In genomic region chr4:1748465-1748995, GRCh38 we compare ENCODE assay signal across 8 cellular contexts. TPM values are rescaled to one million over a fixed set of nuclear protein-coding genes. Genes with fewer than 3 reads are reported as not detected.
DNase-seq lines count a peak whose midpoint lies in the region; ATAC-seq and TF ChIP-seq lines count a peak whose summit lies in the region.

No MANE protein-coding gene starts in this region.

- no peak for TF ChIP-seq POLR2A in IMR-90 (IDR thresholded peaks at IDR 0.05; ENCODE audit: low read depth, low read length)

- no peak overlapping the region for H2AK9ac ChIP-seq in IMR-90 (replicated peaks; ENCODE audit: low read depth, low read length, poor library complexity)

- no peak overlapping the region for H3K14ac ChIP-seq in IMR-90 (replicated peaks; ENCODE audit: low read depth, low read length)

- no peak overlapping the region for H4K91ac ChIP-seq in IMR-90 (ENCODE audit: insufficient read depth, low read depth, low read length)

- H2BK20ac ChIP-seq in IMR-90 (ENCODE audit: low read depth, low read length), result no peak overlapping the region

- no peaks in the 10 kb centered on the region for H3K79me1 ChIP-seq in IMR-90 (ENCODE audit: low read depth in 1 of 2, low read length in 2 of 2)

- POLR2A ChIA-PET in IMR-90 (lab: Charles Lee; ENCODE audit: unreplicated experiment), result no interaction called here

- no peak overlapping the region for H3K23ac ChIP-seq in IMR-90 (ENCODE audit: low read depth, low read length)

- peak overlapping the region; percentile 70; the same call in 1 of the 2 replicates for H3K4me2 ChIP-seq in IMR-90 (ENCODE audit: low read depth, low read length)

- no peaks in the 10 kb centered on the region for H3K4me1 Mint-ChIP-seq in activated T-cell treated with anti-CD3 and anti-CD28 coated beads, Interleukin-2, amount 50 U/mL, for 72 hours (ENCODE audit: low read depth)

- H4K8ac ChIP-seq in IMR-90 (ENCODE audit: low read depth in 2 of 2, low read length in 2 of 2), result no peak overlapping the region

- no peak overlapping the region for H3K9ac ChIP-seq in IMR-90 (ENCODE audit: low read depth, low read length)

- CTCF ChIA-PET in IMR-90 (lab: Yijun Ruan, JAX), result interaction anchor here (0.6 to 1.4 kb wide), 3 partner anchors 60 to 159 kb away, joined by 3 to 8 read pairs (median 3); no protein-coding TSS in a partner anchor

- no peaks in the 10 kb centered on the region for H3K9me3 ChIP-seq in IMR-90 (ENCODE audit: control insufficient read depth, insufficient read depth, low read length)
- no peaks in the 10 kb centered on the region for H3K9me3 ChIP-seq in tibial artery

- no peak overlapping the region for H3K56ac ChIP-seq in IMR-90 (ENCODE audit: extremely low read depth, insufficient read depth, low read length)

- in situ Hi-C loops in IMR-90 (cut with MboI; ENCODE audit: low sequenced_read_pairs), result no loop called here

- H2BK120ac ChIP-seq in IMR-90 (ENCODE audit: low read depth, low read length), result no peak overlapping the region

- intact Hi-C loops in IMR-90 (cut with micrococcal nuclease), result loop anchor here (1.0 kb wide), 3 partner anchors 62 to 162 kb away; no protein-coding TSS in a partner anchor
- intact Hi-C loops in tibial artery (cut with DNase I; ENCODE audit: low total_unique reads), result loop anchor here (5.0 kb wide), 1 partner anchor 149 kb away; no protein-coding TSS in a partner anchor

- H4K20me1 ChIP-seq in IMR-90 (ENCODE audit: insufficient read depth, low read length), result peaks cover 4% of the 10 kb centered on the region; the same call in 1 of the 2 replicates

- no peak overlapping the region for H2BK5ac ChIP-seq in IMR-90 (ENCODE audit: low read depth, low read length, poor library complexity, severe bottlenecking)

- H3K9me1 ChIP-seq in IMR-90 (ENCODE audit: insufficient read depth, low read length), result no peaks in the 10 kb centered on the region

- dilution Hi-C loops in IMR-90 (cut with HindIII; ENCODE audit: low sequenced_read_pairs, unreplicated experiment), result no loop called here

- H3K27me3 Mint-ChIP-seq in activated T-cell treated with anti-CD3 and anti-CD28 coated beads, Interleukin-2, amount 50 U/mL, for 72 hours (ENCODE audit: low read depth), result no peaks in the 10 kb centered on the region

- no peak overlapping the region for H3K27ac Mint-ChIP-seq in activated T-cell treated with anti-CD3 and anti-CD28 coated beads, Interleukin-2, amount 50 U/mL, for 72 hours

- no peak overlapping the region; the same call in 1 of the 2 replicates for H2AK5ac ChIP-seq in IMR-90 (ENCODE audit: low read depth, low read length)

- DNase-seq in DMS53 treated with DMSO at 0.1 percent for 48 hours (lab: John Stamatoyannopoulos, UW; ENCODE audit: unreplicated experiment) (peak; percentile 83), IMR-90 (peak; percentile 41), RPMI7951 (ENCODE audit: low read depth) (peak; percentile 47), fibroblast of the aortic adventitia (ENCODE audit: low read depth) (peak; percentile 57), omental fat pad (ENCODE audit: low spot score) (peak; percentile 70), tibial artery (no peak)
- DNase-seq in activated T-cell treated with anti-CD3 and anti-CD28 coated beads, Interleukin-2, amount 50 U/mL, for 72 hours, result peak; percentile 90 to 91

- no peak overlapping the region for H3K4me3 Mint-ChIP-seq in activated T-cell treated with anti-CD3 and anti-CD28 coated beads, Interleukin-2, amount 50 U/mL, for 72 hours

- H3K27me3 ChIP-seq in IMR-90 (ENCODE audit: control insufficient read depth, insufficient read depth, low read length) (no peaks in the 10 kb centered on the region; the same call in 1 of the 2 replicates), tibial artery (peaks cover 0 to 59% of the 10 kb centered on the region in 2 donors)

- no peak overlapping the region for H4K5ac ChIP-seq in IMR-90 (ENCODE audit: low read depth, low read length)

- 4% methylated on average over 11 of the region's 29 CpGs; no CpG with 5 or more reads in 1 of the 2 experiments for WGBS in IMR-90 (ENCODE audit: extremely low coverage in 2 of 2, insufficient read length in 1 of 2), 2 experiments

- TF ChIP-seq RAD21 in IMR-90 (IDR thresholded peaks at IDR 0.05; ENCODE audit: low read length), result peak; percentile 80

- H3K27ac ChIP-seq in IMR-90 (ENCODE audit: insufficient read depth, low read length) (no peak overlapping the region), tibial artery (no peak overlapping the region)

- H3K4me1 ChIP-seq in IMR-90 (ENCODE audit: control insufficient read depth, insufficient read depth, low read length) (no peaks in the 10 kb centered on the region), tibial artery (peaks cover 0 to 16% (median 0%) of the 10 kb centered on the region in 4 donors)

- no peak overlapping the region for H3K18ac ChIP-seq in IMR-90 (ENCODE audit: low read depth, low read length)

- TF ChIP-seq CTCF in IMR-90 (conservative IDR thresholded peaks at IDR 0.05; ENCODE audit: low read depth, low read length), result peak; percentile 77
- peak; percentile 77 for TF ChIP-seq CTCF in fibroblast of the aortic adventitia (IDR thresholded peaks at IDR 0.05; ENCODE audit: insufficient read depth, low read length)
- TF ChIP-seq CTCF in omental fat pad (IDR thresholded peaks at IDR 0.05), result peak in 1 of 3 donors; percentile 52
- peak; percentile 32 to 48 for TF ChIP-seq CTCF in tibial artery (IDR thresholded peaks at IDR 0.05)

- peak overlapping the region; percentile 24 for H2AFZ ChIP-seq in IMR-90 (replicated peaks; ENCODE audit: low read length, poor library complexity)

- peaks cover 2 to 4% of the 10 kb centered on the region in 2 donors for H3K36me3 Mint-ChIP-seq in activated T-cell treated with anti-CD3 and anti-CD28 coated beads, Interleukin-2, amount 50 U/mL, for 72 hours (ENCODE audit: insufficient read depth in 2 of 2)

- H2BK15ac ChIP-seq in IMR-90 (ENCODE audit: low read depth, low read length), result no peak overlapping the region

- H3K36me3 ChIP-seq in IMR-90 (ENCODE audit: control insufficient read depth, insufficient read depth, low read length), result peaks cover 8% of the 10 kb centered on the region
- H3K36me3 ChIP-seq in tibial artery, result peaks cover 0 to 8% (median 6%) of the 10 kb centered on the region in 3 donors

- H3K9me3 Mint-ChIP-seq in activated T-cell treated with anti-CD3 and anti-CD28 coated beads, Interleukin-2, amount 50 U/mL, for 72 hours, result no peaks in the 10 kb centered on the region

- H3K4ac ChIP-seq in IMR-90 (ENCODE audit: low read depth, low read length), result no peak overlapping the region

- ATAC-seq in IMR-90 (ENCODE audit: low read depth), result peak; percentile 81
- ATAC-seq in activated T-cell treated with anti-CD3 and anti-CD28 coated beads, Interleukin-2, amount 50 U/mL, for 72 hours (replicated peaks in 1 of 2), result peak; percentile 64 to 67
- no peak for ATAC-seq in omental fat pad (ENCODE audit: low FRiP score)
- no peak for ATAC-seq in GM19463 (IDR thresholded peaks at IDR 0.05; ENCODE audit: unreplicated experiment)

- no TSS peak for BruUV-seq in IMR-90 (replicated peaks; lab: Mats Ljungman, UMichigan)

- no peak overlapping the region for H3K4me3 ChIP-seq in IMR-90 (ENCODE audit: insufficient read depth, low read depth, low read length)
- H3K4me3 ChIP-seq in fibroblast of the aortic adventitia (ENCODE audit: low read depth, low read length), result peak overlapping the region; percentile 14
- H3K4me3 ChIP-seq in tibial artery, result no peak overlapping the region

TF ChIP-seq in IMR-90, 13 proteins besides CTCF, POLR2A, EP300 and RAD21:
- TF ChIP-seq SMC3 (IDR thresholded peaks at IDR 0.05; ENCODE audit: low read depth, low read length) (peak; percentile 83), MAZ (IDR thresholded peaks at IDR 0.05; ENCODE audit: borderline replicate concordance, low read depth, low read length) (peak; percentile 41; the same call in 1 of the 2 replicates), MAFK (IDR thresholded peaks at IDR 0.05; ENCODE audit: low read depth, low read length) (no peak)

RNA-seq across cellular contexts. Expression of gene TACC3, which starts 27.2 kb away (rescaled TPM):
- total RNA-seq in IMR-90 (2012; rRNA removed) (15.0 and 15.1 TPM in 2 replicates), fibroblast of the aortic adventitia (ENCODE audit: low replicate concordance) (3.2 and 23.9 TPM in 2 replicates), omental fat pad (10 to 100 TPM in 2 of 4 donors, 1 to 10 TPM in 2; 6.0 to 25.7 (median 10.0) TPM)
- 49.7 and 49.8 TPM in 2 replicates for polyA plus RNA-seq in IMR-90 (2012; rRNA removed)
- 26.4 and 36.9 TPM in 2 replicates for polyA plus RNA-seq in IMR-90 (2012; cell fraction: cytosol; rRNA removed)
- polyA plus RNA-seq in IMR-90 (2012; cell fraction: nucleus; rRNA removed; ENCODE audit: low replicate concordance), result 70.1 and 136 TPM in 2 replicates
- 23.9 and 25.3 TPM in 2 replicates for total RNA-seq in RPMI7951 (2014; rRNA removed; shearing (Covaris generic))
- 100 to 1,000 TPM; 172 to 206 TPM for total RNA-seq in activated T-cell treated with anti-CD3 and anti-CD28 coated beads, Interleukin-2, amount 50 U/mL, for 72 hours

RNA-seq across cellular contexts. Expression of gene TMEM129, which starts 27.4 kb away (rescaled TPM):
- total RNA-seq in IMR-90 (2012; rRNA removed), result 6.6 and 6.7 TPM in 2 replicates
- polyA plus RNA-seq in IMR-90 (2012; rRNA removed), result 26.6 and 30.6 TPM in 2 replicates
- 15.7 and 43.3 TPM in 2 replicates for polyA plus RNA-seq in IMR-90 (2012; cell fraction: cytosol; rRNA removed)
- polyA plus RNA-seq in IMR-90 (2012; cell fraction: nucleus; rRNA removed; ENCODE audit: low replicate concordance), result 27.0 and 66.0 TPM in 2 replicates
- total RNA-seq in RPMI7951 (2014; rRNA removed; shearing (Covaris generic)), result 8.2 and 17.5 TPM in 2 replicates
- total RNA-seq in activated T-cell treated with anti-CD3 and anti-CD28 coated beads, Interleukin-2, amount 50 U/mL, for 72 hours, result 10 to 100 TPM; 20.4 to 22.1 TPM
- total RNA-seq in fibroblast of the aortic adventitia (ENCODE audit: low replicate concordance), result 16.6 and 25.6 TPM in 2 replicates
- total RNA-seq in omental fat pad, result 10 to 100 TPM; 31.9 to 59.0 (median 43.5) TPM

RNA-seq across cellular contexts. Expression of gene SLBP, which starts 36.4 kb away (rescaled TPM):
- total RNA-seq in IMR-90 (2012; rRNA removed) (66.1 and 85.5 TPM in 2 replicates), fibroblast of the aortic adventitia (ENCODE audit: low replicate concordance) (48.2 and 89.1 TPM in 2 replicates), omental fat pad (10 to 100 TPM; 33.3 to 58.4 (median 40.3) TPM)
- polyA plus RNA-seq in IMR-90 (2012; rRNA removed), result 61.8 and 64.9 TPM in 2 replicates
- 23.0 and 34.5 TPM in 2 replicates for polyA plus RNA-seq in IMR-90 (2012; cell fraction: cytosol; rRNA removed)
- 12.5 and 31.3 TPM in 2 replicates for polyA plus RNA-seq in IMR-90 (2012; cell fraction: nucleus; rRNA removed; ENCODE audit: low replicate concordance)
- 93.0 and 96.8 TPM in 2 replicates for total RNA-seq in RPMI7951 (2014; rRNA removed; shearing (Covaris generic))
- total RNA-seq in activated T-cell treated with anti-CD3 and anti-CD28 coated beads, Interleukin-2, amount 50 U/mL, for 72 hours, result 10 to 100 TPM; 56.4 to 63.1 TPM

RNA-seq across cellular contexts. Expression of gene FGFR3, which starts 44.6 kb away (rescaled TPM):
- 0.18 and 0.28 TPM in 2 replicates for total RNA-seq in IMR-90 (2012; rRNA removed)
- 0.67 and 0.93 TPM in 2 replicates for polyA plus RNA-seq in IMR-90 (2012; rRNA removed)
- 0.34 and 0.74 TPM in 2 replicates for polyA plus RNA-seq in IMR-90 (2012; cell fraction: cytosol; rRNA removed)
- 0.93 and 4.6 TPM in 2 replicates for polyA plus RNA-seq in IMR-90 (2012; cell fraction: nucleus; rRNA removed; ENCODE audit: low replicate concordance)
- 0.20 TPM in 1 of 2 replicates, not detected in the other for total RNA-seq in RPMI7951 (2014; rRNA removed; shearing (Covaris generic))
- under 1 TPM in 1 of 2 donors, not detected in 1; 0.36 TPM for total RNA-seq in activated T-cell treated with anti-CD3 and anti-CD28 coated beads, Interleukin-2, amount 50 U/mL, for 72 hours
- total RNA-seq in fibroblast of the aortic adventitia (ENCODE audit: low replicate concordance), result 0.33 and 0.45 TPM in 2 replicates
- total RNA-seq in omental fat pad, result 1 to 10 TPM; 1.3 to 3.5 (median 2.6) TPM

Comparison
In these comparisons a context has a peak if more than half of its experiments do, and no peak if none do; other contexts are left out.
1. DNase-seq: peak in DMS53 treated with DMSO at 0.1 percent for 48 hours (single experiment), IMR-90 (single experiment), RPMI7951 (single experiment), activated T-cell treated with anti-CD3 and anti-CD28 coated beads, Interleukin-2, amount 50 U/mL, for 72 hours (2 of 2), fibroblast of the aortic adventitia (single experiment) and omental fat pad (single experiment); none in tibial artery (0 of 2).
2. ATAC-seq: peak in IMR-90 (single experiment) and activated T-cell treated with anti-CD3 and anti-CD28 coated beads, Interleukin-2, amount 50 U/mL, for 72 hours (2 of 2); none in omental fat pad (single experiment) and GM19463 (single experiment).